In the genomic region with DNA sequence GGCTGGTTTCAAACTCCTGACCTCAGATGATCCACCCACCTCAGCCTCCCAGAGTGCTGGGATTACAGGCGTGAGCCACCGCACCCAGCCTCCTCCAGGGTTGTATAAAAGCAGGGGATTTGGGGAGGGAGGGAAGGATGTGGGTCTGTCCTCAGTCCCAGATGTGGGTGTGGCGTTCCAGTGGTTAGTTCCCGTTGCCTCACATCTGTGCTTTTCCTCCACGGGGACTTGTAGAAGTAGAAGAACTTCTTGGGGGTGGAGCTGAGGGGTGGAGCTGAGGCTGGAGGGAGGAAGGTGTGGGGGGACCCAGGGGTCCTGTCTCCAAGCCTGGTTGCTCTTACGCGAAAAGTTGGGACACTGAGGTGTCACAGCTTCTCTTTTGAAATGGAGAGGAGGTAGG, we compare ENCODE assay signal across 14 cellular contexts. TPM values are rescaled to one million over a fixed set of nuclear protein-coding genes. Genes with fewer than 3 reads are reported as not detected.
DNase-seq lines count a peak whose midpoint lies in the region; ATAC-seq and TF ChIP-seq lines count a peak whose summit lies in the region.
"Had no signal": no experiment of that assay in that cellular context is flagged by ENCODE, and none has a peak within 500 bp of the region (broad histone marks: within the 10 kb centered on the region; RNA-seq: fewer than 3 reads in every experiment).

No MANE protein-coding gene starts in this region.

- peak overlapping the region; percentile 34 for H3K4me3 ChIP-seq in upper lobe of right lung
- H3K4me3 ChIP-seq: testis had no signal

- H3K27me3 ChIP-seq in upper lobe of right lung: peaks cover 9% of the 10 kb centered on the region
- H3K27me3 ChIP-seq: testis had no signal

- H3K27me3 Mint-ChIP-seq in activated naive CD8-positive, alpha-beta T cell treated with anti-CD3 and anti-CD28 coated beads for 36 hours: peaks cover 50% of the 10 kb centered on the region
- peaks cover 46% of the 10 kb centered on the region for H3K27me3 Mint-ChIP-seq in activated naive CD8-positive, alpha-beta T cell treated with anti-CD3 and anti-CD28 coated beads, Interleukin-2, amount 50 U/mL, for 24 hours
- peaks cover 37% of the 10 kb centered on the region for H3K27me3 Mint-ChIP-seq in activated T-helper 1 cell treated with anti-CD3 and anti-CD28 coated beads, Interleukin-12 subunit alpha, Interleukin-12 subunit beta, Interleukin-2, Interleukin-4 antibody, amounts not matched to agents 30 ng/mL and 10 ng/mL and 1 ng/mL, durations not matched to agents 14 hours and 24 hours and 36 hours (ENCODE audit: insufficient read depth)
- H3K27me3 Mint-ChIP-seq in mesothelial cell of epicardium (ENCODE audit: low read depth): peaks cover 67% of the 10 kb centered on the region

- no peaks in the 10 kb centered on the region for H3K9me3 ChIP-seq in upper lobe of right lung
- H3K9me3 ChIP-seq: testis had no signal

- no peak for DNase-seq in activated naive CD8-positive, alpha-beta T cell treated with anti-CD3 and anti-CD28 coated beads for 36 hours
- no peak for DNase-seq in activated naive CD8-positive, alpha-beta T cell treated with anti-CD3 and anti-CD28 coated beads, Interleukin-2, amount 50 U/mL, for 24 hours
- DNase-seq in NOMO-1 treated with dmso at 0.1 percent for 144 hours (lab: John Stamatoyannopoulos, UW; ENCODE audit: unreplicated experiment) (peak; percentile 52), upper lobe of right lung (peak; percentile 79), inferior parietal cortex (ENCODE audit: extremely low spot score) (no peak), HEK293T (ENCODE audit: extremely low spot score) (no peak), mesothelial cell of epicardium (ENCODE audit: low spot score in 2 of 2, unreplicated experiment in 2 of 2) (no peak)
- DNase-seq in activated T-helper 1 cell treated with anti-CD3 and anti-CD28 coated beads, Interleukin-12 subunit alpha, Interleukin-12 subunit beta, Interleukin-2, Interleukin-4 antibody, amounts not matched to agents 30 ng/mL and 10 ng/mL and 1 ng/mL, durations not matched to agents 14 hours and 24 hours and 36 hours (ENCODE audit: low spot score): no peak
- DNase-seq: activated CD4-positive, alpha-beta T cell treated with anti-CD3 and anti-CD28 coated beads for 4 hours; endodermal cell; left colon; NCI-H1092 treated with DMSO at 0.1 percent for 48 hours; testis had no signal

- peaks cover 6% of the 10 kb centered on the region for H3K4me1 ChIP-seq in upper lobe of right lung

- CTCF ChIA-PET in HEK293T (lab: Yijun Ruan, JAX): no interaction called here

- H3K27ac ChIP-seq in upper lobe of right lung: peak overlapping the region; percentile 51
- H3K27ac ChIP-seq: testis had no signal

- no peak for ATAC-seq in activated naive CD8-positive, alpha-beta T cell treated with anti-CD3 and anti-CD28 coated beads, Interleukin-2, amount 50 U/mL, for 24 hours
- ATAC-seq in upper lobe of right lung: peak; percentile 42
- ATAC-seq: left colon had no signal

- no peaks in the 10 kb centered on the region for H3K36me3 ChIP-seq in upper lobe of right lung

- no peak overlapping the region for H3K27ac Mint-ChIP-seq in activated naive CD8-positive, alpha-beta T cell treated with anti-CD3 and anti-CD28 coated beads for 36 hours
- H3K27ac Mint-ChIP-seq in activated naive CD8-positive, alpha-beta T cell treated with anti-CD3 and anti-CD28 coated beads, Interleukin-2, amount 50 U/mL, for 24 hours: no peak overlapping the region
- H3K27ac Mint-ChIP-seq in activated T-helper 1 cell treated with anti-CD3 and anti-CD28 coated beads, Interleukin-12 subunit alpha, Interleukin-12 subunit beta, Interleukin-2, Interleukin-4 antibody, amounts not matched to agents 30 ng/mL and 10 ng/mL and 1 ng/mL, durations not matched to agents 14 hours and 24 hours and 36 hours: no peak overlapping the region
- no peak overlapping the region for H3K27ac Mint-ChIP-seq in mesothelial cell of epicardium
- H3K27ac Mint-ChIP-seq: endodermal cell had no signal

- TF ChIP-seq CTCF in upper lobe of right lung (IDR thresholded peaks at IDR 0.05): no peak
- TF ChIP-seq CTCF in mesothelial cell of epicardium (IDR thresholded peaks at IDR 0.05; ENCODE audit: unreplicated experiment): no peak

- intact Hi-C loops in activated T-helper 1 cell treated with anti-CD3 and anti-CD28 coated beads, Interleukin-12 subunit alpha, Interleukin-12 subunit beta, Interleukin-2, Interleukin-4 antibody, amounts not matched to agents 30 ng/mL and 10 ng/mL and 1 ng/mL, durations not matched to agents 14 hours and 24 hours and 36 hours (cut with micrococcal nuclease): no loop called here
- intact Hi-C loops in upper lobe of right lung (cut with DNase I): no loop called here

- peak overlapping the region; percentile 18 for H3K4me3 Mint-ChIP-seq in activated naive CD8-positive, alpha-beta T cell treated with anti-CD3 and anti-CD28 coated beads for 36 hours
- no peak overlapping the region for H3K4me3 Mint-ChIP-seq in activated naive CD8-positive, alpha-beta T cell treated with anti-CD3 and anti-CD28 coated beads, Interleukin-2, amount 50 U/mL, for 24 hours
- H3K4me3 Mint-ChIP-seq in activated T-helper 1 cell treated with anti-CD3 and anti-CD28 coated beads, Interleukin-12 subunit alpha, Interleukin-12 subunit beta, Interleukin-2, Interleukin-4 antibody, amounts not matched to agents 30 ng/mL and 10 ng/mL and 1 ng/mL, durations not matched to agents 14 hours and 24 hours and 36 hours: peak overlapping the region; percentile 22
- no peak overlapping the region for H3K4me3 Mint-ChIP-seq in mesothelial cell of epicardium
- H3K4me3 Mint-ChIP-seq: central memory CD8-positive, alpha-beta T cell; endodermal cell had no signal

- peaks cover 45% of the 10 kb centered on the region for H3K4me1 Mint-ChIP-seq in activated naive CD8-positive, alpha-beta T cell treated with anti-CD3 and anti-CD28 coated beads for 36 hours
- peaks cover 52% of the 10 kb centered on the region for H3K4me1 Mint-ChIP-seq in activated naive CD8-positive, alpha-beta T cell treated with anti-CD3 and anti-CD28 coated beads, Interleukin-2, amount 50 U/mL, for 24 hours
- peaks cover 51% of the 10 kb centered on the region for H3K4me1 Mint-ChIP-seq in activated T-helper 1 cell treated with anti-CD3 and anti-CD28 coated beads, Interleukin-12 subunit alpha, Interleukin-12 subunit beta, Interleukin-2, Interleukin-4 antibody, amounts not matched to agents 30 ng/mL and 10 ng/mL and 1 ng/mL, durations not matched to agents 14 hours and 24 hours and 36 hours (ENCODE audit: low read depth)
- H3K4me1 Mint-ChIP-seq in mesothelial cell of epicardium: peaks cover 3% of the 10 kb centered on the region
- H3K4me1 Mint-ChIP-seq: endodermal cell had no signal

- H3K36me3 Mint-ChIP-seq in activated naive CD8-positive, alpha-beta T cell treated with anti-CD3 and anti-CD28 coated beads for 36 hours: no peaks in the 10 kb centered on the region
- H3K36me3 Mint-ChIP-seq in activated naive CD8-positive, alpha-beta T cell treated with anti-CD3 and anti-CD28 coated beads, Interleukin-2, amount 50 U/mL, for 24 hours (ENCODE audit: low read depth): no peaks in the 10 kb centered on the region
- no peaks in the 10 kb centered on the region for H3K36me3 Mint-ChIP-seq in activated T-helper 1 cell treated with anti-CD3 and anti-CD28 coated beads, Interleukin-12 subunit alpha, Interleukin-12 subunit beta, Interleukin-2, Interleukin-4 antibody, amounts not matched to agents 30 ng/mL and 10 ng/mL and 1 ng/mL, durations not matched to agents 14 hours and 24 hours and 36 hours (ENCODE audit: low read depth)
- no peaks in the 10 kb centered on the region for H3K36me3 Mint-ChIP-seq in mesothelial cell of epicardium

- peaks cover 2% of the 10 kb centered on the region for H3K9me3 Mint-ChIP-seq in activated naive CD8-positive, alpha-beta T cell treated with anti-CD3 and anti-CD28 coated beads for 36 hours
- peaks cover 7% of the 10 kb centered on the region for H3K9me3 Mint-ChIP-seq in activated naive CD8-positive, alpha-beta T cell treated with anti-CD3 and anti-CD28 coated beads, Interleukin-2, amount 50 U/mL, for 24 hours
- no peaks in the 10 kb centered on the region for H3K9me3 Mint-ChIP-seq in activated T-helper 1 cell treated with anti-CD3 and anti-CD28 coated beads, Interleukin-12 subunit alpha, Interleukin-12 subunit beta, Interleukin-2, Interleukin-4 antibody, amounts not matched to agents 30 ng/mL and 10 ng/mL and 1 ng/mL, durations not matched to agents 14 hours and 24 hours and 36 hours
- H3K9me3 Mint-ChIP-seq in mesothelial cell of epicardium: peaks cover 3% of the 10 kb centered on the region
- H3K9me3 Mint-ChIP-seq: central memory CD8-positive, alpha-beta T cell had no signal

- POLR2A ChIA-PET in HEK293T (lab: Yijun Ruan, JAX): no interaction called here

RNA-seq across cellular contexts. Expression of a gene that starts 0.5 kb away (rescaled TPM):
- not detected for total RNA-seq in activated naive CD8-positive, alpha-beta T cell treated with anti-CD3 and anti-CD28 coated beads for 36 hours
- total RNA-seq in activated T-helper 1 cell treated with anti-CD3 and anti-CD28 coated beads, Interleukin-12 subunit alpha, Interleukin-12 subunit beta, Interleukin-2, Interleukin-4 antibody, amounts not matched to agents 30 ng/mL and 10 ng/mL and 1 ng/mL, durations not matched to agents 14 hours and 24 hours and 36 hours: not detected in 2 replicates
- total RNA-seq in upper lobe of right lung (97.9 TPM), mesothelial cell of epicardium (not detected in 3 replicates)
- total RNA-seq: endodermal cell, left colon, testis had no signal

RNA-seq across cellular contexts. Expression of a gene that starts 4.3 kb away (rescaled TPM):
- 10 to 100 TPM; 83.3 to 83.8 TPM for total RNA-seq in activated naive CD8-positive, alpha-beta T cell treated with anti-CD3 and anti-CD28 coated beads for 36 hours
- 72.2 and 86.8 TPM in 2 replicates for total RNA-seq in activated T-helper 1 cell treated with anti-CD3 and anti-CD28 coated beads, Interleukin-12 subunit alpha, Interleukin-12 subunit beta, Interleukin-2, Interleukin-4 antibody, amounts not matched to agents 30 ng/mL and 10 ng/mL and 1 ng/mL, durations not matched to agents 14 hours and 24 hours and 36 hours
- total RNA-seq in upper lobe of right lung (83.9 TPM), mesothelial cell of epicardium (83.9 to 93.7 TPM (median 85.2 TPM) in 3 replicates)

RNA-seq across cellular contexts. Expression of a gene that starts 7.5 kb away (rescaled TPM):
- not detected for total RNA-seq in activated naive CD8-positive, alpha-beta T cell treated with anti-CD3 and anti-CD28 coated beads for 36 hours
- total RNA-seq in activated T-helper 1 cell treated with anti-CD3 and anti-CD28 coated beads, Interleukin-12 subunit alpha, Interleukin-12 subunit beta, Interleukin-2, Interleukin-4 antibody, amounts not matched to agents 30 ng/mL and 10 ng/mL and 1 ng/mL, durations not matched to agents 14 hours and 24 hours and 36 hours: not detected in 2 replicates
- total RNA-seq in upper lobe of right lung (12.5 TPM), mesothelial cell of epicardium (not detected in 3 replicates)
- total RNA-seq: endodermal cell, left colon, testis had no signal

RNA-seq across cellular contexts. Expression of a gene that starts 25.6 kb away (rescaled TPM):
- total RNA-seq in activated naive CD8-positive, alpha-beta T cell treated with anti-CD3 and anti-CD28 coated beads for 36 hours: 1 to 10 TPM; 1.5 to 1.7 TPM
- total RNA-seq in activated T-helper 1 cell treated with anti-CD3 and anti-CD28 coated beads, Interleukin-12 subunit alpha, Interleukin-12 subunit beta, Interleukin-2, Interleukin-4 antibody, amounts not matched to agents 30 ng/mL and 10 ng/mL and 1 ng/mL, durations not matched to agents 14 hours and 24 hours and 36 hours: not detected in 2 replicates
- total RNA-seq in upper lobe of right lung (0.58 TPM), mesothelial cell of epicardium (not detected in 3 replicates)
- total RNA-seq: endodermal cell had no signal

RNA-seq across cellular contexts. Expression of a gene that starts 39.5 kb away (rescaled TPM):
- total RNA-seq in activated naive CD8-positive, alpha-beta T cell treated with anti-CD3 and anti-CD28 coated beads for 36 hours: 10 to 100 TPM; 73.3 to 73.5 TPM
- total RNA-seq in activated T-helper 1 cell treated with anti-CD3 and anti-CD28 coated beads, Interleukin-12 subunit alpha, Interleukin-12 subunit beta, Interleukin-2, Interleukin-4 antibody, amounts not matched to agents 30 ng/mL and 10 ng/mL and 1 ng/mL, durations not matched to agents 14 hours and 24 hours and 36 hours: 101 and 102 TPM in 2 replicates
- 162 TPM for total RNA-seq in upper lobe of right lung
- total RNA-seq in mesothelial cell of epicardium: 88.1 to 99.0 TPM (median 97.7 TPM) in 3 replicates

Comparison
In these comparisons a context has a peak if more than half of its experiments do, and no peak if none do; other contexts are left out.
1. H3K4me3 Mint-ChIP-seq: peak in activated naive CD8-positive, alpha-beta T cell treated with anti-CD3 and anti-CD28 coated beads for 36 hours (single experiment) and activated T-helper 1 cell treated with anti-CD3 and anti-CD28 coated beads, Interleukin-12 subunit alpha, Interleukin-12 subunit beta, Interleukin-2, Interleukin-4 antibody, amounts not matched to agents 30 ng/mL and 10 ng/mL and 1 ng/mL, durations not matched to agents 14 hours and 24 hours and 36 hours (single experiment); none in activated naive CD8-positive, alpha-beta T cell treated with anti-CD3 and anti-CD28 coated beads, Interleukin-2, amount 50 U/mL, for 24 hours (single experiment) and mesothelial cell of epicardium (single experiment).
2. DNase-seq: peak in NOMO-1 treated with dmso at 0.1 percent for 144 hours (single experiment) and upper lobe of right lung (single experiment); none in activated naive CD8-positive, alpha-beta T cell treated with anti-CD3 and anti-CD28 coated beads for 36 hours (single experiment), activated naive CD8-positive, alpha-beta T cell treated with anti-CD3 and anti-CD28 coated beads, Interleukin-2, amount 50 U/mL, for 24 hours (single experiment), activated T-helper 1 cell treated with anti-CD3 and anti-CD28 coated beads, Interleukin-12 subunit alpha, Interleukin-12 subunit beta, Interleukin-2, Interleukin-4 antibody, amounts not matched to agents 30 ng/mL and 10 ng/mL and 1 ng/mL, durations not matched to agents 14 hours and 24 hours and 36 hours (single experiment), inferior parietal cortex (single experiment), HEK293T (single experiment) and mesothelial cell of epicardium (0 of 2).
3. RNA of a gene that starts 0.5 kb away (total RNA-seq): 97.9 TPM in upper lobe of right lung (single experiment); not detected in activated naive CD8-positive, alpha-beta T cell treated with anti-CD3 and anti-CD28 coated beads for 36 hours, not detected in activated T-helper 1 cell treated with anti-CD3 and anti-CD28 coated beads, Interleukin-12 subunit alpha, Interleukin-12 subunit beta, Interleukin-2, Interleukin-4 antibody, amounts not matched to agents 30 ng/mL and 10 ng/mL and 1 ng/mL, durations not matched to agents 14 hours and 24 hours and 36 hours and not detected in mesothelial cell of epicardium; every median in the first group is over 10 times any median in the second.
4. RNA of a gene that starts 7.5 kb away (total RNA-seq): 12.5 TPM in upper lobe of right lung (single experiment); not detected in activated naive CD8-positive, alpha-beta T cell treated with anti-CD3 and anti-CD28 coated beads for 36 hours, not detected in activated T-helper 1 cell treated with anti-CD3 and anti-CD28 coated beads, Interleukin-12 subunit alpha, Interleukin-12 subunit beta, Interleukin-2, Interleukin-4 antibody, amounts not matched to agents 30 ng/mL and 10 ng/mL and 1 ng/mL, durations not matched to agents 14 hours and 24 hours and 36 hours and not detected in mesothelial cell of epicardium; every median in the first group is over 10 times any median in the second.